Comparison of ENCODE assay signal across 13 cellular contexts in genomic region chr6:13461805-13462204, GRCh38. TPM values are rescaled to one million over a fixed set of nuclear protein-coding genes. Genes with fewer than 3 reads are reported as not detected.
A peak's percentile ranks its signal among the peaks of the same experiment; 100 is the strongest.
DNase-seq lines count a peak whose midpoint lies in the region; ATAC-seq and TF ChIP-seq lines count a peak whose summit lies in the region.
"Had no signal": no experiment of that assay in that cellular context is flagged by ENCODE, and none has a peak within 500 bp of the region (broad histone marks: within the 10 kb centered on the region; RNA-seq: fewer than 3 reads in every experiment).

No MANE protein-coding gene starts in this region.

- TF ChIP-seq CTCF in HCT116 (IDR thresholded peaks at IDR 0.05 in 2 of 3, conservative IDR thresholded peaks at IDR 0.05 in 1 of 3; ENCODE audit: borderline replicate concordance in 1 of 3, insufficient read depth in 1 of 3, low read depth in 2 of 3, low read length in 2 of 3) (no peak), left lung (IDR thresholded peaks at IDR 0.05) (no peak)

- POLR2A ChIA-PET in HCT116 (lab: Charles Lee), result no interaction called here

- no peak for TF ChIP-seq RAD21 in HCT116 (IDR thresholded peaks at IDR 0.05; ENCODE audit: low read depth)

- no peak overlapping the region for H2AFZ ChIP-seq in HCT116 (ENCODE audit: low read depth, low read length, poor library complexity, severe bottlenecking)

- no peak overlapping the region for H3K27ac ChIP-seq in HCT116 (ENCODE audit: low read depth, low read length)
- H3K27ac ChIP-seq in left lung, result peak overlapping the region in 1 of 2 donors; percentile 57
- H3K27ac ChIP-seq: VCaP had no signal

- CTCF ChIA-PET in HCT116 (lab: Charles Lee), result no interaction called here

- H3K36me3 ChIP-seq in HCT116 (ENCODE audit: control insufficient read depth in 1 of 2, insufficient read depth in 2 of 2, low read length in 2 of 2) (no peaks in the 10 kb centered on the region), left lung (no peaks in the 10 kb centered on the region)

- H3K4me1 ChIP-seq in HCT116 (ENCODE audit: control insufficient read depth in 1 of 2, insufficient read depth in 2 of 2, low read length in 2 of 2), result peaks cover 21 to 50% of the 10 kb centered on the region in 2 experiments
- H3K4me1 ChIP-seq in left lung, result peaks cover 7 to 40% of the 10 kb centered on the region in 2 donors

- H3K9me2 ChIP-seq in HCT116 (ENCODE audit: insufficient read depth), result no peaks in the 10 kb centered on the region

- H3K4me2 ChIP-seq in HCT116 (ENCODE audit: low read length), result peak overlapping the region; percentile 30

- no peaks in the 10 kb centered on the region for H3K27me3 ChIP-seq in HCT116 (ENCODE audit: insufficient read depth, low read length)
- H3K27me3 ChIP-seq in left lung, result no peaks in the 10 kb centered on the region

- ATAC-seq in HCT116, result peak; percentile 41; the same call in 1 of the 2 replicates
- peak; percentile 64 for ATAC-seq in left lung
- ATAC-seq in HG03139 (IDR thresholded peaks at IDR 0.05; ENCODE audit: unreplicated experiment), result no peak
- ATAC-seq in GM21423 (IDR thresholded peaks at IDR 0.05; ENCODE audit: unreplicated experiment), result no peak

- no peaks in the 10 kb centered on the region for H4K20me1 ChIP-seq in HCT116 (ENCODE audit: insufficient read depth)

- no peak for TF ChIP-seq POLR2A in HCT116 (IDR thresholded peaks at IDR 0.05; ENCODE audit: borderline replicate concordance, extremely low read depth, insufficient read depth, insufficient read length)

- no TSS peak for BruUV-seq in HCT116 (replicated peaks; lab: Mats Ljungman, UMichigan)

- H3K4me3 ChIP-seq in HCT116 (replicated peaks in 1 of 2; ENCODE audit: low read depth in 1 of 2, low read length in 2 of 2) (no peak overlapping the region), left lung (no peak overlapping the region)

- RAD21 ChIA-PET in HCT116 (lab: Charles Lee; ENCODE audit: low non-redundant PET in 1 of 2, low total read pairs in 2 of 2, uncharacterized antibody in 2 of 2, unreplicated experiment in 2 of 2), result interaction anchor here in 1 of 2 experiments (1.1 kb wide), 1 partner anchor 26 kb away, joined by 3 read pairs; the partner anchor contains the start of gene GFOD1

- H3K9me3 ChIP-seq in HCT116 (ENCODE audit: control insufficient read depth in 1 of 2, insufficient read depth in 1 of 2, low read depth in 1 of 2, low read length in 2 of 2) (no peaks in the 10 kb centered on the region), left lung (no peaks in the 10 kb centered on the region)

- DNase-seq in AML-193 (lab: John Stamatoyannopoulos, UW) (peak; percentile 84 to 87), HCT116 (ENCODE audit: low read depth, low spot score) (no peak), SKM-1 (lab: John Stamatoyannopoulos, UW; ENCODE audit: unreplicated experiment) (peak; percentile 70), left lung (peak in 1 of 2 donors; percentile 61), mesenteric fat pad (ENCODE audit: low spot score) (no peak), NCI-H2171 (lab: John Stamatoyannopoulos, UW) (no peak)
- DNase-seq: cortex of kidney; NCI-H510A; SHP77; stimulated activated CD4-positive, alpha-beta T cell treated with anti-CD3 and anti-CD28 coated beads, Interleukin-4, amount 100 ng/mL, for 24 hours had no signal

- H3K9ac ChIP-seq in HCT116 (ENCODE audit: low read length), result no peak overlapping the region

- intact Hi-C loops in HCT116 (cut with micrococcal nuclease) (no loop called here), left lung (cut with DNase I) (no loop called here)

- no peaks in the 10 kb centered on the region for H3K79me2 ChIP-seq in HCT116 (ENCODE audit: insufficient read depth, low read length)

TF ChIP-seq in HCT116, 20 proteins besides CTCF, POLR2A, EP300 and RAD21:
- TF ChIP-seq EGR1 (IDR thresholded peaks at IDR 0.05; ENCODE audit: low read depth), result no peak
- 0 out of 2 replicates have a peak, but pooled peaks have one; percentile 22 for TF ChIP-seq JUND (IDR thresholded peaks at IDR 0.05)
- TF ChIP-seq SP1 (IDR thresholded peaks at IDR 0.05; ENCODE audit: low read depth), result no peak
- TF ChIP-seq EZH2 (IDR thresholded peaks at IDR 0.05), result no peak
- no peak for TF ChIP-seq CBX3 (IDR thresholded peaks at IDR 0.05; ENCODE audit: low read depth)
- TF ChIP-seq ZBTB33 (IDR thresholded peaks at IDR 0.05; ENCODE audit: extremely low read depth, insufficient replicate concordance, low read length), result no peak
- no peak for TF ChIP-seq SIN3A (IDR thresholded peaks at IDR 0.05; ENCODE audit: low read depth)
- TF ChIP-seq FOSL1 (IDR thresholded peaks at IDR 0.05; ENCODE audit: low read depth), result peak; percentile 47
- TF ChIP-seq EZH2phosphoT487 (IDR thresholded peaks at IDR 0.05; ENCODE audit: borderline replicate concordance), result no peak
- no peak for TF ChIP-seq POLR2AphosphoS5 (IDR thresholded peaks at IDR 0.05; ENCODE audit: low read depth, low read length)
- TF ChIP-seq MAX (IDR thresholded peaks at IDR 0.05), result no peak
- TF ChIP-seq TCF7L2 (IDR thresholded peaks at IDR 0.05; ENCODE audit: borderline replicate concordance, extremely low read depth, insufficient read depth, insufficient read length), result no peak
- TF ChIP-seq ELF1 (IDR thresholded peaks at IDR 0.05; ENCODE audit: borderline replicate concordance, low read depth), result no peak
- TF ChIP-seq REST (IDR thresholded peaks at IDR 0.05; ENCODE audit: low read depth), result no peak
- TF ChIP-seq CEBPB (IDR thresholded peaks at IDR 0.05; ENCODE audit: low read depth), result no peak
- no peak for TF ChIP-seq ZNF274 (IDR thresholded peaks at IDR 0.05; ENCODE audit: low read depth, low read length)
- no peak for TF ChIP-seq ZFX (IDR thresholded peaks at IDR 0.05)
- no peak for TF ChIP-seq YY1 (IDR thresholded peaks at IDR 0.05; ENCODE audit: extremely low read depth, insufficient replicate concordance, low read depth, low read length)

RNA-seq across cellular contexts. Expression of gene GFOD1, which starts 25.6 kb away (rescaled TPM):
- total RNA-seq in HCT116 (2021; ENCODE audit: unreplicated experiment), result 3.8 TPM
- polyA plus RNA-seq in HCT116 (2012), result 1.6 and 2.2 TPM in 2 replicates
- 10 to 100 TPM in 1 of 2 donors, 1 to 10 TPM in 1; 8.7 to 19.6 TPM for total RNA-seq in left lung
- total RNA-seq in mesenteric fat pad, result 25.9 TPM

Comparison
In these comparisons a context has a peak if more than half of its experiments do, and no peak if none do; other contexts are left out.
1. DNase-seq: peak in AML-193 (2 of 2) and SKM-1 (single experiment); none in HCT116 (single experiment), mesenteric fat pad (single experiment) and NCI-H2171 (single experiment).
2. ATAC-seq: peak in HCT116 (single experiment) and left lung (single experiment); none in HG03139 (single experiment) and GM21423 (single experiment).